Comparison of ENCODE assay signal across 35 cellular contexts in the genomic region with DNA sequence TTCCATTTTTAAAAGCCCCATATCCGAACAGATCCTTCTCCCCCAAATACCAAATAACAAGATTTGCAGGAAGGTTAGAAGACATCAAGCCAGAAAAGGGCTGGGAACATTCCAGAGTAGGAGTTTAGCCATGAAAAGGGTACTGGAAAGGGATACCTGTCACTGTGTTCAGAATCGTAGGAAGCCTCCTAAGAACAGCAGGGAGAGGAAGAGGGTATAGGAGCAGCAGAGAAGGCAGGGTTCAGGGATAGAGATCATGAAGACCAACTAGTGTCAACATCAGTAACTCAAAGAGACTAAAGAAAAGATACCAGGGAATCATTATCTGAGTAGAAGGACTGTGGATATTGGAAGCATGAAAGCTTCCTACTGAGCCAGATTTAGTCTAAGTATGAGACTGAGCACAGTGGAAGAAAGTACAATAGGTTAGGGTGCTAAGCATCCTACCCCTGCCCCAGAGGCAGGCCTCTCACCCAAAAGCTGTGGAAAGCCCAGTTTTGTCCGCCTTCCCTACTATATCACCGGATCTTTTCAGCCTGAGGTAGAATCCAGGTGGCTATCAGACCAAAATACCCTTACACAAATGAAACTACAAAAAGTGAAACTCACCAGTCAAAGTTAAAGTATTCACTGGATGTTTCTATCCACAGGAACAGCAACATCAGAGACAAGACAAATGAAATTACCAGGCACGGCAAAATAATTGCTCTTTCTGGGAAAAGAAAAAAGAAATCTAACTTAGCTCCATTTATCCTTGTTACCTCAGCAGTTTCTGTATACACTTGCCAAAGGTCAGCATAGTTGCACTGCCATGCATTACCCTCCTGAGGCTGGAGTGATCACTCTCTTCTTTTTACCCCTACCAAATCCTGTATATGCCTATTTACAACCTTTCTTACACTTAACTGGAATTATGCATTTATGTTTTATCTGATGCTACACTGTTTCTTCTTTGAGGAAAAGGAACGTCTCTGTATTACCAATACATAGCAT. TPM values are rescaled to one million over a fixed set of nuclear protein-coding genes. Genes with fewer than 3 reads are reported as not detected.
"Had no signal": no experiment of that assay in that cellular context is flagged by ENCODE, and none has a peak within 500 bp of the region (broad histone marks: within the 10 kb centered on the region; RNA-seq: fewer than 3 reads in every experiment).

No MANE protein-coding gene starts in this region.

- H3K4me1 ChIP-seq: ascending aorta, body of pancreas, Peyer's patch had no signal

- H3K4me3 ChIP-seq: ascending aorta, body of pancreas, MG63, Peyer's patch, SJSA1 had no signal

- H3K27me3 ChIP-seq: ascending aorta, body of pancreas, MG63, Peyer's patch, SJSA1 had no signal

- H3K9ac ChIP-seq: SK-N-SH had no signal

- H3K4me1 Mint-ChIP-seq: activated CD4-positive, alpha-beta T cell treated with anti-CD3 and anti-CD28 coated beads, Interleukin-2, amount 10 ng/mL, durations not matched to agents 7 days and 5 days; activated naive CD4-positive, alpha-beta T cell treated with anti-CD3 and anti-CD28 coated beads, Interleukin-2, amount 50 U/mL, for 24 hours; activated naive CD8-positive, alpha-beta T cell treated with anti-CD3 and anti-CD28 coated beads, Interleukin-2, amount 10 ng/mL, durations not matched to agents 7 days and 5 days had no signal

- H3K36me3 Mint-ChIP-seq: activated naive CD4-positive, alpha-beta T cell treated with anti-CD3 and anti-CD28 coated beads, Interleukin-2, amount 50 U/mL, for 24 hours; activated naive CD8-positive, alpha-beta T cell treated with anti-CD3 and anti-CD28 coated beads, Interleukin-2, amount 10 ng/mL, durations not matched to agents 7 days and 5 days had no signal

- ATAC-seq: activated CD8-positive, alpha-beta T cell treated with anti-CD3 and anti-CD28 coated beads, Interleukin-2, amount 10 ng/mL, durations not matched to agents 7 days and 5 days; body of pancreas had no signal

- H3K4me2 ChIP-seq: SK-N-SH had no signal

- H3K9me2 ChIP-seq: SK-N-SH had no signal

- H3K36me3 ChIP-seq: ascending aorta, MG63, Peyer's patch, SJSA1 had no signal

- H3K27ac Mint-ChIP-seq: activated CD4-positive, alpha-beta T cell treated with anti-CD3 and anti-CD28 coated beads, Interleukin-2, amount 10 ng/mL, durations not matched to agents 7 days and 5 days; activated CD8-positive, alpha-beta T cell treated with anti-CD3 and anti-CD28 coated beads, Interleukin-2, amount 10 ng/mL, durations not matched to agents 7 days and 5 days; activated naive CD4-positive, alpha-beta T cell treated with anti-CD3 and anti-CD28 coated beads, Interleukin-2, amount 50 U/mL, for 24 hours; activated naive CD8-positive, alpha-beta T cell treated with anti-CD3 and anti-CD28 coated beads, Interleukin-2, amount 10 ng/mL, durations not matched to agents 7 days and 5 days; activated T-cell treated with anti-CD3 and anti-CD28 coated beads, Interleukin-2, amount 50 U/mL, for 24 hours; activated T-helper 2 cell treated with anti-CD3 and anti-CD28 coated beads, Interferon-gamma antibody, Interleukin-2, Interleukin-4, amounts not matched to agents 10 μg/mL and 5 μg/mL and 100 μg/mL, durations not matched to agents 14 hours and 24 hours and 36 hours; T-helper 1 cell treated with Interleukin-12 subunit alpha and Interleukin-12 subunit beta and Interleukin-4 antibody, amounts not matched to agents 30 μg/mL and 1 μg/mL, for 36 hours; T-helper 2 cell treated with Interferon-gamma antibody and Interleukin-4, amounts not matched to agents 5 μg/mL and 100 μg/mL, for 36 hours had no signal

- H3K9me3 ChIP-seq: ascending aorta, MG63, Peyer's patch, SJSA1 had no signal

- H3K4me3 Mint-ChIP-seq: activated CD4-positive, alpha-beta T cell treated with anti-CD3 and anti-CD28 coated beads, Interleukin-2, amount 10 ng/mL, durations not matched to agents 7 days and 5 days; activated CD8-positive, alpha-beta T cell treated with anti-CD3 and anti-CD28 coated beads, Interleukin-2, amount 10 ng/mL, durations not matched to agents 7 days and 5 days; activated naive CD4-positive, alpha-beta T cell treated with anti-CD3 and anti-CD28 coated beads, Interleukin-2, amount 50 U/mL, for 24 hours; activated naive CD8-positive, alpha-beta T cell treated with anti-CD3 and anti-CD28 coated beads, Interleukin-2, amount 10 ng/mL, durations not matched to agents 7 days and 5 days; activated T-cell treated with anti-CD3 and anti-CD28 coated beads, Interleukin-2, amount 50 U/mL, for 24 hours; T-helper 1 cell treated with Interleukin-12 subunit alpha and Interleukin-12 subunit beta and Interleukin-4 antibody, amounts not matched to agents 30 μg/mL and 1 μg/mL, for 36 hours; T-helper 2 cell treated with Interferon-gamma antibody and Interleukin-4, amounts not matched to agents 5 μg/mL and 100 μg/mL, for 36 hours had no signal

- FAIRE-seq: TTC549 had no signal

- H3K27ac ChIP-seq: ascending aorta, body of pancreas, Peyer's patch, SJSA1 had no signal

- H3K9me3 Mint-ChIP-seq: activated CD4-positive, alpha-beta T cell treated with anti-CD3 and anti-CD28 coated beads, Interleukin-2, amount 10 ng/mL, durations not matched to agents 7 days and 5 days; activated naive CD4-positive, alpha-beta T cell treated with anti-CD3 and anti-CD28 coated beads, Interleukin-2, amount 50 U/mL, for 24 hours; activated naive CD8-positive, alpha-beta T cell treated with anti-CD3 and anti-CD28 coated beads, Interleukin-2, amount 10 ng/mL, durations not matched to agents 7 days and 5 days; activated T-cell treated with anti-CD3 and anti-CD28 coated beads, Interleukin-2, amount 50 U/mL, for 24 hours; activated T-helper 2 cell treated with anti-CD3 and anti-CD28 coated beads, Interferon-gamma antibody, Interleukin-2, Interleukin-4, amounts not matched to agents 10 μg/mL and 5 μg/mL and 100 μg/mL, durations not matched to agents 14 hours and 24 hours and 36 hours; T-helper 1 cell treated with Interleukin-12 subunit alpha and Interleukin-12 subunit beta and Interleukin-4 antibody, amounts not matched to agents 30 μg/mL and 1 μg/mL, for 36 hours; T-helper 2 cell treated with Interferon-gamma antibody and Interleukin-4, amounts not matched to agents 5 μg/mL and 100 μg/mL, for 36 hours had no signal

- DNase-seq: activated CD4-positive, alpha-beta T cell treated with anti-CD3 and anti-CD28 coated beads, Interleukin-2, amount 10 ng/mL, durations not matched to agents 7 days and 5 days; activated CD4-positive, alpha-beta T cell treated with anti-CD3 and anti-CD28 coated beads, Interleukin-2, amount 50 U/mL, for 48 hours; activated CD8-positive, alpha-beta T cell treated with anti-CD3 and anti-CD28 coated beads, Interleukin-2, amount 10 ng/mL, durations not matched to agents 7 days and 5 days; activated gamma-delta T cell; activated naive CD4-positive, alpha-beta T cell treated with Interleukin-2 at 50 U/mL for 16 hours; activated naive CD8-positive, alpha-beta T cell treated with anti-CD3 and anti-CD28 coated beads, Interleukin-2, amount 10 ng/mL, durations not matched to agents 7 days and 5 days; activated T-cell treated with anti-CD3 and anti-CD28 coated beads, Interleukin-2, amount 50 U/mL, for 24 hours; amygdala; body of pancreas; caudate nucleus; Kasumi-1; MG63; NCI-H1048; NCI-H1105 treated with DMSO at 0.1 percent for 48 hours; NCI-H1436; NCI-H1694; NCI-H1930; NCI-H2081 treated with DMSO at 0.1 percent for 48 hours; NCI-H226; NCI-H446 treated with DMSO at 0.1 percent for 48 hours; NCI-H524; NCI-H69; Peyer's patch; RPMI8226; SHP77 treated with DMSO at 0.1 percent for 48 hours; SK-N-SH had no signal

RNA-seq across cellular contexts. Expression of a gene that starts 16.7 kb away (rescaled TPM):
- total RNA-seq: activated CD4-positive, alpha-beta T cell treated with anti-CD3 and anti-CD28 coated beads, Interleukin-2, amount 10 ng/mL, durations not matched to agents 7 days and 5 days; activated CD8-positive, alpha-beta T cell treated with anti-CD3 and anti-CD28 coated beads, Interleukin-2, amount 10 ng/mL, durations not matched to agents 7 days and 5 days; activated naive CD8-positive, alpha-beta T cell treated with anti-CD3 and anti-CD28 coated beads, Interleukin-2, amount 10 ng/mL, durations not matched to agents 7 days and 5 days; activated T-helper 2 cell treated with anti-CD3 and anti-CD28 coated beads, Interferon-gamma antibody, Interleukin-2, Interleukin-4, amounts not matched to agents 10 μg/mL and 5 μg/mL and 100 μg/mL, durations not matched to agents 14 hours and 24 hours and 36 hours; ascending aorta; body of pancreas; bronchial epithelial cell; Peyer's patch; SJSA1 had no signal
- polyA plus RNA-seq: adipose tissue, SK-N-SH had no signal
